9 cellular contexts compared by ENCODE assay signal in the genomic region with DNA sequence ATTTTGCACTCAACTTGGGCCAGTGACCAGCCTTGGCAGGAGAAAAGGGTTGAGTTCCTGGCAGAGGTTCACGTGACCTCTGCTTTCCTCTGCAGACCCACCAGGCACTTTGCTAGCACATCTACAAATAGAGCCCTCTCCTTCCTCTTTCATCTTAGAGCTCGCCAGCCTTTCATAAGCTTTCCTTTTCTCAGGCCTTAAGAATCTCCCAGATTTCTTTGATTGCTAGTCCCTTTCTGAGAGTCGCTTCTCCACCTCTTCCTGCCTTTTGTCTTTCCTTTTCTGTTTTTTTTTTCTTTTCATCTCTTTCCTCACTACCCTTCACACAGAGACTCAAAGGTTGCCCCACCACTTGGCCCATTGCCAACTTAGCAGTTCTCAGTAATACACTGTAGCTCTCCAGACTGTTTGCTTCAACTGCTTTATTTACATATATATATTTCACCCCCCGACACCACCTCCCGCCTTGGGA.
A peak's percentile ranks its signal among the peaks of the same experiment; 100 is the strongest.
DNase-seq lines count a peak whose midpoint lies in the region; ATAC-seq and TF ChIP-seq lines count a peak whose summit lies in the region.
"Had no signal": no experiment of that assay in that cellular context is flagged by ENCODE, and none has a peak within 500 bp of the region (broad histone marks: within the 10 kb centered on the region; RNA-seq: fewer than 3 reads in every experiment).

No MANE protein-coding gene starts in this region.

- no peaks in the 10 kb centered on the region for H3K79me2 ChIP-seq in hepatocyte

- no peak overlapping the region for H3K27ac Mint-ChIP-seq in activated CD4-positive, alpha-beta T cell treated with anti-CD3 and anti-CD28 coated beads for 36 hours

- no peaks in the 10 kb centered on the region for H3K4me1 Mint-ChIP-seq in activated CD4-positive, alpha-beta T cell treated with anti-CD3 and anti-CD28 coated beads for 36 hours

- H3K4me1 ChIP-seq in SJCRH30 (0 out of 2 replicates have a peak, but pooled peaks cover 3% of the 10 kb centered on the region), hepatocyte (ENCODE audit: insufficient read depth) (no peaks in the 10 kb centered on the region), upper lobe of right lung (no peaks in the 10 kb centered on the region)

- intact Hi-C loops in Right ventricle myocardium inferior (cut with DNase I) (no loop called here), cardiac septum (cut with DNase I) (no loop called here), upper lobe of right lung (cut with DNase I) (no loop called here)
- intact Hi-C loops in activated CD4-positive, alpha-beta T cell treated with anti-CD3 and anti-CD28 coated beads for 36 hours (cut with DNase I, micrococcal nuclease): no loop called here

- H3K36me3 Mint-ChIP-seq in activated CD4-positive, alpha-beta T cell treated with anti-CD3 and anti-CD28 coated beads for 36 hours (ENCODE audit: low read depth): no peaks in the 10 kb centered on the region

- no peaks in the 10 kb centered on the region for H3K36me3 ChIP-seq in SJCRH30
- no peaks in the 10 kb centered on the region for H3K36me3 ChIP-seq in hepatocyte (replicated peaks; ENCODE audit: insufficient read depth, low read depth)
- no peaks in the 10 kb centered on the region for H3K36me3 ChIP-seq in upper lobe of right lung

- H2AFZ ChIP-seq in hepatocyte: peak overlapping the region; percentile 11

- no peak for TF ChIP-seq CTCF in hepatocyte (IDR thresholded peaks at IDR 0.05; ENCODE audit: poor library complexity)
- no peak for TF ChIP-seq CTCF in upper lobe of right lung (IDR thresholded peaks at IDR 0.05)

- CTCF ChIA-PET in activated CD4-positive, alpha-beta T cell treated with anti-CD3 and anti-CD28 coated beads for 36 hours (lab: Charles Lee): no interaction called here

- H3K4me3 Mint-ChIP-seq in activated CD4-positive, alpha-beta T cell treated with anti-CD3 and anti-CD28 coated beads for 36 hours: no peak overlapping the region

- H3K9me3 ChIP-seq in SJCRH30 (replicated peaks): no peaks in the 10 kb centered on the region
- H3K9me3 ChIP-seq in hepatocyte (ENCODE audit: low read depth): no peaks in the 10 kb centered on the region
- no peaks in the 10 kb centered on the region for H3K9me3 ChIP-seq in upper lobe of right lung

- H3K27me3 ChIP-seq in SJCRH30 (no peaks in the 10 kb centered on the region), hepatocyte (no peaks in the 10 kb centered on the region), upper lobe of right lung (no peaks in the 10 kb centered on the region)

- H3K4me2 ChIP-seq in hepatocyte: peak overlapping the region; percentile 3

- no peaks in the 10 kb centered on the region for H3K9me3 Mint-ChIP-seq in activated CD4-positive, alpha-beta T cell treated with anti-CD3 and anti-CD28 coated beads for 36 hours (ENCODE audit: low read depth)

- DNase-seq in Right ventricle myocardium inferior (ENCODE audit: missing footprints): peak; percentile 55
- DNase-seq in cardiac septum (ENCODE audit: low spot score): no peak
- peak; percentile 32 to 62 for DNase-seq in SJCRH30
- peak; percentile 60 for DNase-seq in hepatocyte (ENCODE audit: low spot score)
- DNase-seq in upper lobe of right lung: peak; percentile 52
- no peak for DNase-seq in activated CD4-positive, alpha-beta T cell treated with anti-CD3 and anti-CD28 coated beads for 36 hours
- DNase-seq in NCI-H1694 treated with DMSO at 0.1 percent for 48 hours (lab: John Stamatoyannopoulos, UW): no peak
- DNase-seq: PC-3 had no signal

- WGBS in hepatocyte (ENCODE audit: low lambda C conversion rate, missing lambda C conversion rate): 54% methylated on average over 5 of the region's 5 CpGs

- POLR2A ChIA-PET in activated CD4-positive, alpha-beta T cell treated with anti-CD3 and anti-CD28 coated beads for 36 hours (lab: Charles Lee): no interaction called here

- ATAC-seq in Right ventricle myocardium inferior (peak; percentile 91), upper lobe of right lung (peak; percentile 36), HG03469 (IDR thresholded peaks at IDR 0.05; ENCODE audit: unreplicated experiment) (no peak)
- ATAC-seq in activated CD4-positive, alpha-beta T cell treated with anti-CD3 and anti-CD28 coated beads for 36 hours: no peak
- ATAC-seq: PC-3 had no signal

- H4K20me1 ChIP-seq in hepatocyte (ENCODE audit: insufficient read depth, poor library complexity, severe bottlenecking): no peaks in the 10 kb centered on the region

- no peak overlapping the region for H3K4me3 ChIP-seq in SJCRH30
- H3K4me3 ChIP-seq in hepatocyte: no peak overlapping the region
- H3K4me3 ChIP-seq in upper lobe of right lung: no peak overlapping the region

- H3K27ac ChIP-seq in SJCRH30 (no peak overlapping the region), hepatocyte (no peak overlapping the region), upper lobe of right lung (no peak overlapping the region)

- H3K27me3 Mint-ChIP-seq in activated CD4-positive, alpha-beta T cell treated with anti-CD3 and anti-CD28 coated beads for 36 hours: no peaks in the 10 kb centered on the region

- H3K9me2 ChIP-seq in hepatocyte (replicated peaks; ENCODE audit: insufficient read depth): no peaks in the 10 kb centered on the region

Comparison
In these comparisons a context has a peak if more than half of its experiments do, and no peak if none do; other contexts are left out.
1. DNase-seq: peak in Right ventricle myocardium inferior (single experiment), SJCRH30 (2 of 2), hepatocyte (single experiment) and upper lobe of right lung (single experiment); none in cardiac septum (single experiment), activated CD4-positive, alpha-beta T cell treated with anti-CD3 and anti-CD28 coated beads for 36 hours (single experiment) and NCI-H1694 treated with DMSO at 0.1 percent for 48 hours (single experiment).
2. ATAC-seq: peak in Right ventricle myocardium inferior (single experiment) and upper lobe of right lung (single experiment); none in activated CD4-positive, alpha-beta T cell treated with anti-CD3 and anti-CD28 coated beads for 36 hours (single experiment) and HG03469 (single experiment).